In the genomic region with DNA sequence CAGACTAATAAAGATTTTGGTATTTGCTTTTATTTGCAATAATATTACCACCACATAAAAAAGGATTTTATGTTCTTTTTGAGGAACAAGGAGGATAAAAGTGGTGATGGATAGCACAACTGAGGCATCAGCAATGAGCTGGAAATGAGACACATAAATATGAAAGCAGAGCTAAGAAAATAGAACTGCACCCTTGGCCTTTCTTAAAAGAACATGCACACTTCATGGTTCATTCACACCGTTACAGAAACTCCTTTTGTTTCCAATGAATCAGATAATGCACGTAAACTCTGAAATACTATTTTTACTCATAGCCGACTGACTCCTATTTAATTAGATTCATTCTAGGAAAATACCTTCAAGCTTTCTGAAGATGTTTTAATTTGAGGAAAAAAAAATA, we compare ENCODE assay signal across 35 cellular contexts.
"Had no signal": no experiment of that assay in that cellular context is flagged by ENCODE, and none has a peak within 500 bp of the region (broad histone marks: within the 10 kb centered on the region; RNA-seq: fewer than 3 reads in every experiment).

No MANE protein-coding gene starts in this region.

- H3K36me3 ChIP-seq: MG63, SJCRH30 had no signal

- H3K4me1 ChIP-seq: SJCRH30 had no signal

- H3K27me3 ChIP-seq: MG63 had no signal

- FAIRE-seq: K562, RCC 7860 had no signal

- DNase-seq: Kasumi-1, KG1, MG63, NCI-H1048, NCI-H1092 treated with DMSO at 0.1 percent for 48 hours, NCI-H1105 treated with DMSO at 0.1 percent for 48 hours, NCI-H1417, NCI-H1436, NCI-H146, NCI-H1694, NCI-H187, NCI-H1930, NCI-H2029 treated with DMSO at 0.1 percent for 48 hours, NCI-H2081 treated with DMSO at 0.1 percent for 48 hours, NCI-H2107, NCI-H2171, NCI-H226, NCI-H446 treated with DMSO at 0.1 percent for 48 hours, NCI-H510A, NCI-H524, NCI-H526, NCI-H69, NCI-H748 treated with DMSO at 0.1 percent for 48 hours, NCI-H82, PC-9, SHP77, SIG-M5, SJCRH30 had no signal

- H3K4me3 ChIP-seq: K562, MG63, PC-9, SJCRH30, SK-N-MC had no signal

- H3K27ac ChIP-seq: PC-9, RWPE1, SJCRH30, SK-N-MC had no signal

- H3K9me3 ChIP-seq: MG63, SJCRH30 had no signal

- ATAC-seq: K562, Panc1, Right ventricle myocardium inferior, SK-N-SH treated with all-trans-retinoic acid at 6 μM for 48 hours had no signal
